Comparison of ENCODE assay signal across 8 cellular contexts in the genomic region with DNA sequence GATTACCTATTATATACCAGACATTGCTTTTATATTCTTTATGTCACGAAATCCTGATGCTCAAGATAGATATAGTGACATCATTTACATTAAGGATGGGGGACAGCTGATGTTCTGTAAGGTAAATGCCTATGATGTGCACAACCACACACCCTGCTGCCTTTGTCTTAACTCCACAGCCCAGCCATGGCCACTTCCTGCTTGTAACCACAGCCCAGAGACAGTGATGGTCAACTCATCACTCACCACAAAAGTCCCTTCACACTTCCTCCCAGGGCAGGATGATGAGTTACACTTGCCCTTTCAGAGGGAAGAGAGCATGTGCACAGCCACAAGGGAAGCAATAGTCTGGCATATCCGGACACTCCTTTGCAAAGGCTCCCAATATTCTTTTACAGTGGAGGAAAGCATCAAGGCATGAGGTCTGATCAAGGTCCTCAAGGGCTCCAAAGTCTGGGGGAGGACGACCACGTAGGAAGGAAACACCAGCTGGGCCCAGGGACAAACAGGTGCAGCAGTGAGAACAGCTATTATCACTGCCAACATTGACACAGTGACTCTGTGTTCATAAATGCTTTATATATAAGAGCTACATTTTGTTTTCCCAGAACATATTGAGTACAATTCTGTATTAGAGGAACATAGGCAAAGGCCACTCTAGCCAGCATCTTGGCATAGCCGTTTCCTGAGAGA. TPM values are rescaled to one million over a fixed set of nuclear protein-coding genes. Genes with fewer than 3 reads are reported as not detected.
DNase-seq lines count a peak whose midpoint lies in the region; ATAC-seq, FAIRE-seq and TF ChIP-seq lines count a peak whose summit lies in the region.

No MANE protein-coding gene starts in this region.

- no TSS peak for BruUV-seq in GM12878 (replicated peaks; lab: Mats Ljungman, UMichigan)

- POLR2A ChIA-PET in GM12878 (lab: Charles Lee) (interaction anchor here (0.9 to 2.4 kb wide), 5 partner anchors 35 to 63 kb away, joined by 4 to 9 read pairs (median 6); no protein-coding TSS in a partner anchor), RWPE1 (lab: Yijun Ruan, JAX; ENCODE audit: low non-redundant PET) (no interaction called here)

- H3K4me1 ChIP-seq in GM23248 (ENCODE audit: insufficient read depth): peaks cover 17% of the 10 kb centered on the region
- peaks cover 42% of the 10 kb centered on the region for H3K4me1 ChIP-seq in GM12878 (ENCODE audit: control insufficient read depth, insufficient read depth, low read length)
- peaks cover 55% of the 10 kb centered on the region for H3K4me1 ChIP-seq in psoas muscle

- H3K27ac ChIP-seq in GM23248 (no peak overlapping the region), GM12878 (ENCODE audit: control insufficient read depth, insufficient read depth) (peak overlapping the region; percentile 53; the same call in 1 of the 2 replicates), psoas muscle (peak overlapping the region; percentile 44), RWPE1 (no peak overlapping the region)

- TF ChIP-seq EP300 in GM12878 (IDR thresholded peaks at IDR 0.05; ENCODE audit: borderline replicate concordance in 1 of 2, control insufficient read depth in 1 of 2, low read depth in 2 of 2, low read length in 2 of 2): peak; percentile 79 to 92

- 30 to 37% methylated on average over 5 of the region's 5 CpGs for WGBS in GM23248 (ENCODE audit: low coverage in 1 of 2, low lambda C conversion rate in 2 of 2, missing lambda C conversion rate in 2 of 2), 2 experiments
- WGBS in GM12878 (ENCODE audit: insufficient coverage, insufficient replicate concordance, low lambda C conversion rate, missing lambda C conversion rate): 9% methylated on average over 5 of the region's 5 CpGs
- WGBS in psoas muscle, 3 donors: 25 to 30% (median 25%) methylated on average over 5 of the region's 5 CpGs

- TF ChIP-seq POLR2A in GM12878 (IDR thresholded peaks at IDR 0.05; ENCODE audit: low read depth, low read length): no peak

- SMC1A ChIA-PET in GM12878 (lab: Charles Lee; ENCODE audit: uncharacterized antibody, unreplicated experiment): interaction anchor here (0.6 to 5.4 kb wide), 22 partner anchors 8 to 392 kb away, joined by 3 to 69 read pairs (median 4); a partner anchor contains a TSS

- peaks cover under 1% of the 10 kb centered on the region; the same call in 1 of the 2 replicates for H4K20me1 ChIP-seq in GM23248 (ENCODE audit: insufficient read depth)
- H4K20me1 ChIP-seq in GM12878 (ENCODE audit: control insufficient read depth, insufficient read depth): no peaks in the 10 kb centered on the region

- FAIRE-seq in GM12878 (lab: Jason Lieb, UNC) (peak; percentile 7), D721Med (lab: Jason Lieb, UNC) (no peak)

- CTCF ChIA-PET in GM12878 (lab: Yijun Ruan, JAX) (interaction anchor here (0.7 to 12.4 kb wide), 5 partner anchors 13 to 78 kb away, joined by 3 to 116 read pairs (median 7); a partner anchor contains a TSS), RWPE1 (lab: Yijun Ruan, JAX) (no interaction called here)

- H3K27me3 ChIP-seq in GM23248 (replicated peaks; ENCODE audit: insufficient read depth) (no peaks in the 10 kb centered on the region), GM12878 (replicated peaks in 1 of 2; ENCODE audit: control insufficient read depth in 2 of 2, insufficient read depth in 2 of 2, low read length in 1 of 2) (no peaks in the 10 kb centered on the region), psoas muscle (ENCODE audit: insufficient read depth in 3 of 3, low read length in 2 of 3) (no peaks in the 10 kb centered on the region)

- peaks cover 32% of the 10 kb centered on the region for H3F3A ChIP-seq in GM23248 (ENCODE audit: insufficient read depth)

- peaks cover 61% of the 10 kb centered on the region for H3K79me2 ChIP-seq in GM23248 (ENCODE audit: insufficient read depth)
- H3K79me2 ChIP-seq in GM12878 (ENCODE audit: control insufficient read depth, insufficient read depth, low read length): no peaks in the 10 kb centered on the region

- peak; percentile 63 for DNase-seq in GM23248
- peak; percentile 91 for DNase-seq in KBM-7
- peak; percentile 79 for DNase-seq in GM12878 (ENCODE audit: low read depth, low spot score)
- no peak for DNase-seq in psoas muscle
- DNase-seq in D721Med (ENCODE audit: insufficient read length, low spot score): no peak
- no peak for DNase-seq in HUDEP-2 (lab: John Stamatoyannopoulos, UW; ENCODE audit: unreplicated experiment in 76 of 76)
- DNase-seq in RWPE1 (ENCODE audit: low spot score): no peak

- H2AFZ ChIP-seq in GM23248: no peak overlapping the region
- H2AFZ ChIP-seq in GM12878 (ENCODE audit: control insufficient read depth, low read depth, low read length): no peak overlapping the region; the same call in 1 of the 2 replicates

- ATAC-seq in GM18502 (IDR thresholded peaks at IDR 0.05; ENCODE audit: poor library complexity, unreplicated experiment) (peak; percentile 82), GM12878 (peak; percentile 90), psoas muscle (peak; percentile 23 to 67 (median 60))

- H3K4me3 ChIP-seq in GM23248: no peak overlapping the region
- no peak overlapping the region for H3K4me3 ChIP-seq in GM12878
- H3K4me3 ChIP-seq in psoas muscle: no peak overlapping the region

- peak overlapping the region; percentile 37 for H3K4me2 ChIP-seq in GM23248 (ENCODE audit: unreplicated experiment)
- peak overlapping the region; percentile 44; the same call in 1 of the 2 replicates for H3K4me2 ChIP-seq in GM12878 (ENCODE audit: control insufficient read depth, insufficient read depth)

- RAD21 ChIA-PET in GM12878 (lab: Charles Lee; ENCODE audit: unreplicated experiment): interaction anchor here (0.7 to 12.1 kb wide), 13 partner anchors 9 to 231 kb away, joined by 3 to 174 read pairs (median 5); a partner anchor contains a TSS

- H3K36me3 ChIP-seq in GM23248 (ENCODE audit: low read depth) (peaks cover 22% of the 10 kb centered on the region), GM12878 (ENCODE audit: control insufficient read depth in 2 of 2, insufficient read depth in 2 of 2, low read length in 1 of 2) (no peaks in the 10 kb centered on the region), psoas muscle (ENCODE audit: insufficient read depth in 1 of 2, low read depth in 1 of 2) (peaks cover 6 to 38% of the 10 kb centered on the region in 2 donors)

- no peak overlapping the region for H3K9ac ChIP-seq in GM23248
- no peak overlapping the region; the same call in 1 of the 2 replicates for H3K9ac ChIP-seq in GM12878 (ENCODE audit: control insufficient read depth, insufficient read depth, low read length)

- H3K9me2 ChIP-seq in GM23248 (ENCODE audit: insufficient read depth): no peaks in the 10 kb centered on the region

- intact Hi-C loops in GM12878 (cut with micrococcal nuclease; ENCODE audit: unreplicated experiment) (loop anchor here (1.0 to 5.0 kb wide), 5 partner anchors 39 to 478 kb away; a partner anchor contains a TSS), psoas muscle (cut with DNase I) (loop anchor here in 1 of 2 donors (5.0 kb wide), 1 partner anchor 52 kb away; a partner anchor contains a TSS)

- H3K9me3 ChIP-seq in GM23248 (ENCODE audit: low read depth) (no peaks in the 10 kb centered on the region), GM12878 (replicated peaks; ENCODE audit: control insufficient read depth, insufficient read depth, low read length) (no peaks in the 10 kb centered on the region), psoas muscle (no peaks in the 10 kb centered on the region)

- TF ChIP-seq CTCF in GM12878 (IDR thresholded peaks at IDR 0.05 in 2 of 3, conservative IDR thresholded peaks at IDR 0.05 in 1 of 3; ENCODE audit: control insufficient read depth in 2 of 3, extremely low read depth in 1 of 3, insufficient read depth in 1 of 3, low read depth in 3 of 3, low read length in 3 of 3) (no peak), psoas muscle (IDR thresholded peaks at IDR 0.05) (no peak), D721Med (IDR thresholded peaks at IDR 0.05; ENCODE audit: insufficient read depth, missing control alignments) (no peak), RWPE1 (conservative IDR thresholded peaks at IDR 0.05; ENCODE audit: low read depth) (no peak)

- in situ Hi-C loops in GM23248 (cut with MboI) (no loop called here), KBM-7 (cut with MboI; ENCODE audit: low pct_unique_long_range_greater_than_20kb, low sequenced_read_pairs) (no loop called here), GM12878 (cut with MboI) (no loop called here)

- TF ChIP-seq RAD21 in GM12878 (IDR thresholded peaks at IDR 0.05; ENCODE audit: insufficient read depth, low read depth, low read length): no peak

TF ChIP-seq in GM12878, 131 proteins besides CTCF, POLR2A, EP300 and RAD21 (continues in another document):
- TF ChIP-seq YY1 (IDR thresholded peaks at IDR 0.05; ENCODE audit: low read depth, low read length) (peak; percentile 39; the same call in 1 of the 2 replicates), BRCA1 (IDR thresholded peaks at IDR 0.05; ENCODE audit: low read depth, low read length) (no peak), CBFB (IDR thresholded peaks at IDR 0.05; ENCODE audit: low read depth) (peak; percentile 96), HDAC2 (IDR thresholded peaks at IDR 0.05) (no peak), NFIC (IDR thresholded peaks at IDR 0.05; ENCODE audit: low read depth, low read length) (peak; percentile 95)

RNA-seq across cellular contexts. Expression of a gene that starts 53.8 kb away (rescaled TPM):
- 156 and 159 TPM in 2 replicates for total RNA-seq in GM23248 (2014; rRNA removed; shearing (Covaris generic))
- polyA plus RNA-seq in GM23248 (2016; fragmentation: Nextera tagmentation; extraction: Ambion mirVana) (79.5 and 80.1 TPM in 2 replicates), GM12878 (2011; rRNA removed) (25.0 and 26.8 TPM in 2 replicates), GM12878 (2014; fragmentation: Illumina TruSeq; extraction: Trizol) (11.5 and 12.1 TPM in 2 replicates), GM12878 (2014; fragmentation: Nextera tagmentation; extraction: Ambion mirVana) (1 to 10 TPM; 7.4 to 8.0 TPM), GM12878 (2014; rRNA removed) (11.0 and 12.9 TPM in 2 replicates), GM12878 (2016; fragmentation: Nextera tagmentation; extraction: Ambion mirVana) (1 to 10 TPM; 6.4 to 8.2 TPM), psoas muscle (10 to 100 TPM; 41.2 to 69.1 (median 46.3) TPM)
- total RNA-seq in GM12878 (2013; cell fraction: nucleolus; rRNA removed): 6.0 and 6.5 TPM in 2 replicates
- total RNA-seq in GM12878 (2014; rRNA removed) (11.0 and 13.2 TPM in 2 replicates), GM12878 (2014; rRNA removed; fragmentation: Illumina TruSeq; extraction: Trizol) (9.1 and 9.7 TPM in 2 replicates), GM12878 (2021) (9.9 and 12.1 TPM in 2 replicates), psoas muscle (10 to 100 TPM; 35.5 to 51.0 (median 43.6) TPM)
- polyA plus RNA-seq in GM12878 (2011; ENCODE audit: low read depth): 0.16 TPM
- polyA plus RNA-seq in GM12878 (2011; cell fraction: cytosol; rRNA removed): 23.2 and 27.3 TPM in 2 replicates
- 16.6 and 18.4 TPM in 2 replicates for polyA plus RNA-seq in GM12878 (2011; cell fraction: nucleus; rRNA removed)
- 0.20 and 0.21 TPM in 2 replicates for polyA plus RNA-seq in GM12878 (2012)
- polyA minus RNA-seq in GM12878 (2011; rRNA and poly(A)+ RNA removed): 30.0 and 37.0 TPM in 2 replicates
- polyA minus RNA-seq in GM12878 (2011; cell fraction: cytosol; rRNA and poly(A)+ RNA removed): 8.2 and 12.4 TPM in 2 replicates
- polyA minus RNA-seq in GM12878 (2011; cell fraction: nucleus; rRNA and poly(A)+ RNA removed): 21.8 and 40.8 TPM in 2 replicates

Comparison
In these comparisons a context has a peak if more than half of its experiments do, and no peak if none do; other contexts are left out.
1. DNase-seq: peak in GM23248 (single experiment), KBM-7 (single experiment) and GM12878 (single experiment); none in psoas muscle (0 of 2), D721Med (single experiment), HUDEP-2 (0 of 76) and RWPE1 (single experiment).
2. H3K27ac ChIP-seq: peak in GM12878 (single experiment) and psoas muscle (single experiment); none in GM23248 (single experiment) and RWPE1 (single experiment).
3. Peak in every context shown above with its lines, with median percentiles within 50 percentile points of each other: ATAC-seq.